Comparison of ENCODE assay signal across 8 cellular contexts in genomic region chr5:43514816-43515677, GRCh38. TPM values are rescaled to one million over a fixed set of nuclear protein-coding genes. Genes with fewer than 3 reads are reported as not detected.
DNase-seq lines count a peak whose midpoint lies in the region; ATAC-seq, FAIRE-seq and TF ChIP-seq lines count a peak whose summit lies in the region.

Gene C5orf34 (minus strand): TSS chr5:43515148. CDS start chr5:43509339, 5,809 bp downstream.

- 0% methylated on average over 35 of the region's 35 CpGs for WGBS in aorta, 2 donors

- no peak for TF ChIP-seq CTCF in astrocyte (IDR thresholded peaks at IDR 0.05; ENCODE audit: insufficient read depth, low read depth, low read length)

- H3K36me3 Mint-ChIP-seq in T-helper 2 cell treated with Interferon-gamma antibody and Interleukin-4, amounts not matched to agents 5 μg/mL and 100 μg/mL, for 36 hours (ENCODE audit: low read depth) = peaks cover 16% of the 10 kb centered on the region
- H3K36me3 Mint-ChIP-seq in astrocyte (ENCODE audit: low read depth, unreplicated experiment) = peaks cover 4% of the 10 kb centered on the region

- H3K27ac ChIP-seq in astrocyte (ENCODE audit: low read depth, low read length) (peak within 1 kb of the TSS; percentile 97), rectal smooth muscle tissue (ENCODE audit: low read depth, low read length) (peak within 1 kb of the TSS; percentile 84), aorta (ENCODE audit: low read depth in 1 of 2, low read length in 2 of 2) (peak within 1 kb of the TSS; percentile 44 to 92)

- TF ChIP-seq POLR2A in GM18505 (IDR thresholded peaks at IDR 0.05; ENCODE audit: borderline replicate concordance, extremely low read depth, insufficient read depth, insufficient read length) = peak; percentile 91

- H3K9ac ChIP-seq in astrocyte (ENCODE audit: low read length) (peak within 1 kb of the TSS; percentile 95), rectal smooth muscle tissue (ENCODE audit: low read length) (peak within 1 kb of the TSS; percentile 67)

- H3K27me3 Mint-ChIP-seq in T-helper 2 cell treated with Interferon-gamma antibody and Interleukin-4, amounts not matched to agents 5 μg/mL and 100 μg/mL, for 36 hours (ENCODE audit: low read depth) = peaks cover 3% of the 10 kb centered on the region
- H3K27me3 Mint-ChIP-seq in astrocyte (ENCODE audit: low read depth, unreplicated experiment) = no peaks in the 10 kb centered on the region

- H3K4me2 ChIP-seq in astrocyte (ENCODE audit: low read length) = peak within 1 kb of the TSS; percentile 93

- DNase-seq in NCI-H187 treated with DMSO at 0.1 percent for 48 hours (lab: John Stamatoyannopoulos, UW) = peak; percentile 90
- DNase-seq in T-helper 2 cell treated with Interferon-gamma antibody and Interleukin-4, amounts not matched to agents 5 μg/mL and 100 μg/mL, for 36 hours (ENCODE audit: low spot score) = peak; percentile 92
- peak; percentile 88 for DNase-seq in astrocyte (ENCODE audit: low read depth)
- peak; percentile 98 for DNase-seq in hepatic stellate cell (ENCODE audit: low spot score)
- peak; percentile 97 to 99 for DNase-seq in aorta

- H3K4me1 Mint-ChIP-seq in T-helper 2 cell treated with Interferon-gamma antibody and Interleukin-4, amounts not matched to agents 5 μg/mL and 100 μg/mL, for 36 hours (ENCODE audit: low read depth) = peaks cover 29% of the 10 kb centered on the region
- H3K4me1 Mint-ChIP-seq in astrocyte (ENCODE audit: low read depth, unreplicated experiment) = peaks cover 13% of the 10 kb centered on the region

- H4K20me1 ChIP-seq in astrocyte (ENCODE audit: insufficient read depth, low read length) = no peaks in the 10 kb centered on the region

- H3K27ac Mint-ChIP-seq in T-helper 2 cell treated with Interferon-gamma antibody and Interleukin-4, amounts not matched to agents 5 μg/mL and 100 μg/mL, for 36 hours = peak within 1 kb of the TSS; percentile 93
- peak within 1 kb of the TSS; percentile 99 for H3K27ac Mint-ChIP-seq in astrocyte (ENCODE audit: unreplicated experiment)

- H3K36me3 ChIP-seq in astrocyte (ENCODE audit: insufficient read depth, low read length) (no peaks in the 10 kb centered on the region), rectal smooth muscle tissue (ENCODE audit: control insufficient read depth, insufficient read depth, low read length) (no peaks in the 10 kb centered on the region), aorta (ENCODE audit: control insufficient read depth in 1 of 2, insufficient read depth in 2 of 2, low read length in 1 of 2) (no peaks in the 10 kb centered on the region)

- no peaks in the 10 kb centered on the region for H3K9me3 ChIP-seq in astrocyte (ENCODE audit: insufficient read depth, low read depth, low read length)
- H3K9me3 ChIP-seq in aorta (ENCODE audit: control insufficient read depth, low read length) = no peaks in the 10 kb centered on the region

- peak within 1 kb of the TSS; percentile 89 for H3K4me3 ChIP-seq in astrocyte (ENCODE audit: insufficient read depth, low read depth, low read length)
- peak within 1 kb of the TSS; percentile 70 for H3K4me3 ChIP-seq in rectal smooth muscle tissue (ENCODE audit: low read length)
- H3K4me3 ChIP-seq in aorta (ENCODE audit: low read length in 2 of 2) = peak within 1 kb of the TSS; percentile 63 to 92

- peak within 1 kb of the TSS; percentile 81 for H2AFZ ChIP-seq in astrocyte (ENCODE audit: low read depth, low read length)

- intact Hi-C loops in aorta (cut with DNase I) = loop anchor here in 1 of 2 donors (2.0 to 10.0 kb wide), 3 partner anchors 30 to 200 kb away; partner anchors contain the start of genes HMGCS1 and PAIP1

- peaks cover 4% of the 10 kb centered on the region for H3K4me1 ChIP-seq in astrocyte (ENCODE audit: insufficient read depth, low read length)
- peaks cover 11% of the 10 kb centered on the region for H3K4me1 ChIP-seq in rectal smooth muscle tissue (ENCODE audit: control insufficient read depth, insufficient read depth, low read length)
- peaks cover 0 to 4% of the 10 kb centered on the region in 2 donors for H3K4me1 ChIP-seq in aorta (ENCODE audit: control insufficient read depth in 1 of 2, insufficient read depth in 2 of 2, low read length in 2 of 2)

- H3K27me3 ChIP-seq in astrocyte (ENCODE audit: insufficient read depth, low read length) (no peaks in the 10 kb centered on the region), rectal smooth muscle tissue (ENCODE audit: control insufficient read depth, insufficient read depth, low read length) (no peaks in the 10 kb centered on the region), aorta (ENCODE audit: control insufficient read depth in 1 of 2, insufficient read depth in 2 of 2, low read length in 1 of 2) (no peaks in the 10 kb centered on the region)

- no peak for FAIRE-seq in astrocyte (lab: Jason Lieb, UNC)

- ATAC-seq in GM18505 (IDR thresholded peaks at IDR 0.05; ENCODE audit: unreplicated experiment) (peak; percentile 98), HG02970 (IDR thresholded peaks at IDR 0.05; ENCODE audit: low FRiP score, unreplicated experiment) (peak; percentile 96), aorta (ENCODE audit: low FRiP score) (peak; percentile 100)

- H3K79me2 ChIP-seq in astrocyte (ENCODE audit: insufficient read depth, low read length) = peaks cover 21% of the 10 kb centered on the region

- peak within 1 kb of the TSS; percentile 83 for H3K4me3 Mint-ChIP-seq in T-helper 2 cell treated with Interferon-gamma antibody and Interleukin-4, amounts not matched to agents 5 μg/mL and 100 μg/mL, for 36 hours
- peak within 1 kb of the TSS; percentile 96 for H3K4me3 Mint-ChIP-seq in astrocyte (ENCODE audit: unreplicated experiment)

- H3K9me3 Mint-ChIP-seq in T-helper 2 cell treated with Interferon-gamma antibody and Interleukin-4, amounts not matched to agents 5 μg/mL and 100 μg/mL, for 36 hours = no peaks in the 10 kb centered on the region
- H3K9me3 Mint-ChIP-seq in astrocyte (ENCODE audit: unreplicated experiment) = no peaks in the 10 kb centered on the region

RNA-seq across cellular contexts. Expression of gene C5orf34, which starts in this region (rescaled TPM):
- 2.5 and 3.3 TPM in 2 replicates for total RNA-seq in astrocyte
- 1 to 10 TPM; 2.0 to 2.3 TPM for total RNA-seq in aorta
- under 1 TPM; 0.64 to 0.88 TPM for polyA plus RNA-seq in aorta

Comparison
In these comparisons a context has a peak if more than half of its experiments do, and no peak if none do; other contexts are left out.
1. Peak in every context shown above with its lines: DNase-seq, ATAC-seq, H3K4me3 ChIP-seq and H3K27ac ChIP-seq.